In the genomic region with DNA sequence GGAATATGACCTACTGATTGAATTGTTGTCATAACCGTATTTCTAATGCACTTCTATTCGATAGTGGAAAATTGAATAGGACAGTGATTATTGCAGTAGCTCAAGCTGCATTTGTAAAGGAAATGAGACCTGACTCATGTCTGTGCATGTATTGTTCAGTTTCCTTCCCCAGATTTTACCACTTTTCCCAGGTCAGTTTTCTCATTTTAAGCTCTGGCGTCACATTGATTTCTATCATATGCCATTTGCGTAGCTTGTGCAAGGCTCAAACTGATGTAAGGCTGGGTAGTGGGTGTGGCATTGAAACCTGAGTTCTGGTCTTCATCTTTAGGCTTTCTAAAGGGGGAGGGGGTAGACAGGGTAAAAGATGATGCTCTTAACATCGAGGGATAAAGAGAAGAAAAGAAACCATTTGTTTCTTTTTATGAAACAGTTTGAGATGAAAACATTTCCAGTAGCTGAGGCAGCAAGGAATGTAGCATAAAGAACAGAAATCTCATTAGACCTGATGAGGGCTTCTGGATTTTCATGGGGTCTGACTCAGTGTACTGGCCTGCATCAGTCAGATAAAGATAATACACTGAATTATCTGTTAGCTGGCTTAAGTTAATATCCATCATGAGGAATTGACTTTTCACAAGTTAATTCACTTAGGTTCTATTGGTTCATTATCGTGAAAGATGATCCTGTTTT, we compare ENCODE assay signal across 32 cellular contexts.
A peak's percentile ranks its signal among the peaks of the same experiment; 100 is the strongest.
DNase-seq lines count a peak whose midpoint lies in the region; ATAC-seq, FAIRE-seq and TF ChIP-seq lines count a peak whose summit lies in the region.
"Had no signal": no experiment of that assay in that cellular context is flagged by ENCODE, and none has a peak within 500 bp of the region (broad histone marks: within the 10 kb centered on the region; RNA-seq: fewer than 3 reads in every experiment).

No MANE protein-coding gene starts in this region.

- no peak for TF ChIP-seq EP300 in HepG2 (IDR thresholded peaks at IDR 0.05; ENCODE audit: low read depth in 2 of 2, low read length in 2 of 2)
- no peak for TF ChIP-seq EP300 in HepG2 (CRISPR knock-in tag; IDR thresholded peaks at IDR 0.05; ENCODE audit: borderline replicate concordance)

- H4K20me1 ChIP-seq in HepG2 (ENCODE audit: insufficient read depth, low read length) = no peaks in the 10 kb centered on the region
- no peaks in the 10 kb centered on the region for H4K20me1 ChIP-seq in PC-9 (ENCODE audit: insufficient read depth)

- POLR2A ChIA-PET in HepG2 (lab: Yijun Ruan, JAX) (no interaction called here), PC-9 (lab: Charles Lee; ENCODE audit: unreplicated experiment) (interaction anchor here (0.6 to 0.7 kb wide), 2 partner anchors 312 to 605 kb away, joined by 3 to 7 read pairs; no protein-coding TSS in a partner anchor)

- H3K79me2 ChIP-seq in HepG2 (ENCODE audit: insufficient read depth, low read length) (no peaks in the 10 kb centered on the region), PC-9 (ENCODE audit: low read depth) (no peaks in the 10 kb centered on the region)

- no peak for FAIRE-seq in HepG2 (lab: Jason Lieb, UNC)
- FAIRE-seq: frontal cortex, GM18507 had no signal

- H3K9me3 ChIP-seq in right lobe of liver (no peaks in the 10 kb centered on the region), HepG2 (ENCODE audit: low read length) (no peaks in the 10 kb centered on the region), Peyer's patch (no peaks in the 10 kb centered on the region), PC-9 (ENCODE audit: insufficient read depth, low read depth) (no peaks in the 10 kb centered on the region)
- H3K9me3 ChIP-seq: esophagus muscularis mucosa, thoracic aorta, uterus had no signal

- no peak overlapping the region for H3K4me3 ChIP-seq in right lobe of liver
- H3K4me3 ChIP-seq in HepG2 (replicated peaks in 1 of 3; ENCODE audit: insufficient read depth in 1 of 3, low read depth in 2 of 3, low read length in 3 of 3) = no peak overlapping the region
- H3K4me3 ChIP-seq in Peyer's patch = no peak overlapping the region
- no peak overlapping the region for H3K4me3 ChIP-seq in PC-9
- H3K4me3 ChIP-seq: coronary artery, esophagus muscularis mucosa, thoracic aorta, uterus had no signal

- DNase-seq in right lobe of liver (no peak), HepG2 (ENCODE audit: low spot score) (no peak), dermis blood vessel endothelial cell (peak; percentile 98), lung microvascular endothelial cell (ENCODE audit: low read depth in 2 of 2) (peak; percentile 97), Peyer's patch (no peak), PC-9 (no peak), KG1 (lab: John Stamatoyannopoulos, UW) (no peak)
- DNase-seq: activated CD4-positive, alpha-beta T cell treated with anti-CD3 and anti-CD28 coated beads, Interleukin-2, amount 10 ng/mL, durations not matched to agents 24 days and 14 days; activated CD8-positive, alpha-beta memory T cell treated with anti-CD3 and anti-CD28 coated beads for 24 hours; activated naive CD4-positive, alpha-beta T cell treated with anti-CD3 and anti-CD28 coated beads, Interleukin-2, amount 50 U/mL, for 16 hours; activated T-cell treated with anti-CD3 and anti-CD28 coated beads for 4 hours; amygdala; CD4-positive, alpha-beta memory T cell; immature natural killer cell; KBM-7; mesenchymal stem cell; NCI-H1105 treated with DMSO at 0.1 percent for 48 hours; NCI-H2029; NCI-H526 treated with DMSO at 0.1 percent for 48 hours; SHP77 treated with DMSO at 0.1 percent for 48 hours; stimulated activated CD4-positive, alpha-beta T cell treated with anti-CD3 and anti-CD28 coated beads, Interleukin-1b, Interleukin-23, amount 100 ng/mL, for 48 hours; stimulated activated naive CD8-positive, alpha-beta T cell treated with anti-CD3 and anti-CD28 coated beads, Interleukin-15, Interleukin-2, amounts not matched to agents 100 U/mL and 50 U/mL, for 24 hours; SW 1271; T1000; uterus had no signal

- H3K36me3 ChIP-seq in right lobe of liver = peaks cover 0 to 11% (median 5%) of the 10 kb centered on the region in 4 donors
- H3K36me3 ChIP-seq in HepG2 (replicated peaks in 1 of 2; ENCODE audit: control insufficient read depth in 1 of 2, insufficient read depth in 2 of 2, low read length in 2 of 2) = peaks cover 16 to 63% of the 10 kb centered on the region in 2 experiments
- peaks cover 0 to 51% (median 0%) of the 10 kb centered on the region in 3 donors for H3K36me3 ChIP-seq in Peyer's patch
- no peaks in the 10 kb centered on the region for H3K36me3 ChIP-seq in PC-9 (ENCODE audit: low read depth)
- H3K36me3 ChIP-seq: thoracic aorta, uterus had no signal

- peak; percentile 29 to 65 (median 44) for ATAC-seq in right lobe of liver
- no peak for ATAC-seq in HepG2
- no peak for ATAC-seq in HG02759 (IDR thresholded peaks at IDR 0.05; ENCODE audit: unreplicated experiment)
- ATAC-seq: stimulated activated naive CD8-positive, alpha-beta T cell treated with anti-CD3 and anti-CD28 coated beads, Interleukin-15, Interleukin-2, amounts not matched to agents 100 U/mL and 50 U/mL, for 24 hours; WTC11 had no signal

- in situ Hi-C loops in HepG2 (cut with HindIII; ENCODE audit: extremely low pct_ligation_motif_present, low pct_unique_long_range_greater_than_20kb) = no loop called here

- H3K4me1 ChIP-seq in right lobe of liver (no peaks in the 10 kb centered on the region), HepG2 (ENCODE audit: insufficient read depth, low read length) (no peaks in the 10 kb centered on the region), Peyer's patch (no peaks in the 10 kb centered on the region), PC-9 (replicated peaks; ENCODE audit: insufficient read depth) (no peaks in the 10 kb centered on the region)
- H3K4me1 ChIP-seq: uterus had no signal

- no peaks in the 10 kb centered on the region for H3F3A ChIP-seq in PC-9 (ENCODE audit: insufficient read depth, low read depth)

- no peak overlapping the region for H3K9ac ChIP-seq in HepG2 (ENCODE audit: insufficient read depth, low read depth, low read length)

- CTCF ChIA-PET in HepG2 (lab: Yijun Ruan, JAX; ENCODE audit: low intra/inter-chr PET ratio, low total read pairs) = no interaction called here
- CTCF ChIA-PET in PC-9 (lab: Charles Lee) = no interaction called here

- BruUV-seq in HepG2 (replicated peaks; lab: Mats Ljungman, UMichigan) = no TSS peak
- BruUV-seq in PC-9 (replicated peaks; lab: Mats Ljungman, UMichigan) = no TSS peak

- TF ChIP-seq POLR2A in right lobe of liver (IDR thresholded peaks at IDR 0.05) (no peak), HepG2 (IDR thresholded peaks at IDR 0.05; ENCODE audit: insufficient read depth in 1 of 2, low read depth in 2 of 2, low read length in 2 of 2) (no peak), Peyer's patch (IDR thresholded peaks at IDR 0.05) (no peak)

- no peak overlapping the region for H2AFZ ChIP-seq in HepG2 (ENCODE audit: low read length)
- no peak overlapping the region for H2AFZ ChIP-seq in PC-9

- 66% methylated on average over 6 of the region's 6 CpGs for WGBS in right lobe of liver (ENCODE audit: insufficient coverage, low coverage, low lambda C conversion rate, missing lambda C conversion rate)
- WGBS in HepG2 (ENCODE audit: low lambda C conversion rate) = 80% methylated on average over 6 of the region's 6 CpGs

- no peak for TF ChIP-seq CTCF in right lobe of liver (IDR thresholded peaks at IDR 0.05)
- no peak for TF ChIP-seq CTCF in HepG2 (CRISPR knock-in tag; IDR thresholded peaks at IDR 0.05)
- no peak for TF ChIP-seq CTCF in Peyer's patch (IDR thresholded peaks at IDR 0.05)
- no peak for TF ChIP-seq CTCF in PC-9 (conservative IDR thresholded peaks at IDR 0.05)

- intact Hi-C loops in right lobe of liver (cut with DNase I) = no loop called here
- intact Hi-C loops in HepG2 (cut with micrococcal nuclease; ENCODE audit: unreplicated experiment) = no loop called here
- intact Hi-C loops in PC-9 (cut with micrococcal nuclease; ENCODE audit: unreplicated experiment) = no loop called here

- H3K27ac ChIP-seq in right lobe of liver (peak overlapping the region in 2 of 3 donors; percentile 24 to 41), HepG2 (ENCODE audit: extremely low read length, insufficient read depth, low read length) (no peak overlapping the region), Peyer's patch (no peak overlapping the region), PC-9 (no peak overlapping the region)
- H3K27ac ChIP-seq: thoracic aorta had no signal

- H3K9me2 ChIP-seq in PC-9 (ENCODE audit: insufficient read depth) = no peaks in the 10 kb centered on the region

- H3K4me2 ChIP-seq in HepG2 (ENCODE audit: low read depth, low read length) (no peak overlapping the region), PC-9 (no peak overlapping the region)

- H3K27me3 ChIP-seq in right lobe of liver = no peaks in the 10 kb centered on the region
- H3K27me3 ChIP-seq in HepG2 (ENCODE audit: control insufficient read depth in 1 of 2, insufficient read depth in 2 of 2, low read length in 2 of 2) = no peaks in the 10 kb centered on the region
- H3K27me3 ChIP-seq in Peyer's patch = no peaks in the 10 kb centered on the region
- no peaks in the 10 kb centered on the region for H3K27me3 ChIP-seq in PC-9 (ENCODE audit: insufficient read depth, low read depth)
- H3K27me3 ChIP-seq: uterus had no signal

- no peak for TF ChIP-seq RAD21 in HepG2 (CRISPR knock-in tag; IDR thresholded peaks at IDR 0.05)

TF ChIP-seq in HepG2, 621 proteins besides CTCF, POLR2A, EP300 and RAD21:
- TF ChIP-seq, protein P1, sequence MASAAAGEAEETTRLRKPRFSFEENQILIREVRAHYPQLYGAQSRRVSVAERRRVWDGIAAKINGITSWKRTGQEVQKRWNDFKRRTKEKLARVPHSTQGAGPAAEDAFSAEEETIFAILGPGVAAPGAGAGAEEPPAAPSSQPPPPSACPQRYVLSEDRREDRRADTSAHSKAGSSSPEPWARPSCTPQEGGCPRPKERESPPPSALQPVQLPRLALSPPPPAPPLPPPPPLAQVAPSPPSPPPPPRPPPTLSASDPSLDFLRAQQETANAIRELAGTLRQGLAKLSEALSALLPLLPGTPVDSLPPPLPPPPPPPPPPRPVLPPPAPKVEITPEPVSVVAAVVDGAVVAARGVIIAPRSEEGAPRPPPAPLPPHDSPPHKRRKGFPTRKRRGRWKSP (CRISPR knock-in tag; IDR thresholded peaks at IDR 0.05) = no peak
- no peak for TF ChIP-seq ZNF317 (CRISPR knock-in tag; IDR thresholded peaks at IDR 0.05)
- no peak for TF ChIP-seq ZNF17 (CRISPR knock-in tag; IDR thresholded peaks at IDR 0.05)
- TF ChIP-seq AKAP8 (CRISPR knock-in tag; IDR thresholded peaks at IDR 0.05) = no peak
- TF ChIP-seq, protein P2, sequence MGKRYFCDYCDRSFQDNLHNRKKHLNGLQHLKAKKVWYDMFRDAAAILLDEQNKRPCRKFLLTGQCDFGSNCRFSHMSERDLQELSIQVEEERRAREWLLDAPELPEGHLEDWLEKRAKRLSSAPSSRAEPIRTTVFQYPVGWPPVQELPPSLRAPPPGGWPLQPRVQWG (CRISPR knock-in tag; IDR thresholded peaks at IDR 0.05; ENCODE audit: borderline replicate concordance, low read depth) = no peak

Comparison
In these comparisons a context has a peak if more than half of its experiments do, and no peak if none do; other contexts are left out.
1. ATAC-seq: peak in right lobe of liver (4 of 4); none in HepG2 (single experiment) and HG02759 (single experiment).
2. H3K27ac ChIP-seq: peak in right lobe of liver (2 of 3); none in HepG2 (single experiment), Peyer's patch (0 of 4) and PC-9 (single experiment).
3. DNase-seq: peak in dermis blood vessel endothelial cell (single experiment) and lung microvascular endothelial cell (2 of 2); none in right lobe of liver (0 of 3), HepG2 (single experiment), Peyer's patch (0 of 3), PC-9 (0 of 2) and KG1 (single experiment).